In the genomic region with DNA sequence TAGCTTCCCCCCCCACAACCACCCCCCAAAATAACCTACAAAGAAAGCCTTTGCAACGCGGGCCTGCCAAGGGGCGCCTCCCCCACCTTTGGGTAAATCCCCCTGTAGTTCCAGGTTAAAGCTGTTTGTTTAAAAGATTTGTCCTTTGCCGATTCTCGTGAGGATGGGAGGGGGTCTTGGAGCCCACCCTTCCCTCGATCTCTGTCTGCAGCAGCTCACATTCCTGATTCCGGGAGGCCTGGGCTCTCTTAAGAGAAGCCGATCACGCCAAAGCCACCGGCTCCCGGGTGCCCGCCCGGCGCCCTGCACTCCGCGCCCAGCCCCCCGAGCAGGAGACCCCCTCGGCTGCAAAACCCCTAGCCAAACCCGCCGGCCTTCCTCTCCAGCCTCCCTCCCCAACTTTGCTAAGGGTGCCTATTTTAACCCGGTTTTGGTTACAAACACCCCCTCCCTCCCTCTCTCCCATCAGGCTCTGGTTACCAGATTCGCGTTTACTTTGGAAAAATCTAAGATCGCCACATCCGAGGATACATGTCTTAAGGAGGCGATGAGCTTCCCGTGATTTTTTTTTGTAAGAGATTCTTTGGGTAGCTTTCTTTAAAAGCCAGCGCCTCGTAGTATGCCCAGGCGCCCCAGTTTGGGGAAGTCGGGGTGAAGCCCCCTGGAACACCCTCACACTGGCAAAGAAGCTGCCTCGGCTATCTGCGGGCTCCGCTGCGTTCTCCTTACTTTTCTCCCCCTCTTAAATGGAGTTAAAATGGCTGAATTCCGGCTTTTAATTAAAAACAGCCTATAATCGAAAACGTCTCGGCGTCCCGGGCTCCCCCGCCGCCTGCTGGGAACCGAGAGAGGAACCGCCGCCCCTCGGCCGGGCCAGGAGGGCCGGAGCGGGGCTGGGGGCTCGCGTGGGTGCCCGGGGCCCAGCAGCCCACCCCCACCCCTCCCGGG, we compare ENCODE assay signal across 8 cellular contexts. TPM values are rescaled to one million over a fixed set of nuclear protein-coding genes. Genes with fewer than 3 reads are reported as not detected.
DNase-seq lines count a peak whose midpoint lies in the region; ATAC-seq and TF ChIP-seq lines count a peak whose summit lies in the region.

No MANE protein-coding gene starts in this region.

- peak overlapping the region; percentile 94 for H3K56ac ChIP-seq in IMR-90 (ENCODE audit: extremely low read depth, insufficient read depth, low read length)

- peak overlapping the region; percentile 84 for H4K5ac ChIP-seq in IMR-90 (ENCODE audit: low read depth, low read length)

- in situ Hi-C loops in IMR-90 (cut with MboI; ENCODE audit: low sequenced_read_pairs), result no loop called here

- 0 out of 2 replicates have a peak, but pooled peaks cover 3% of the 10 kb centered on the region for H3K9me1 ChIP-seq in IMR-90 (ENCODE audit: insufficient read depth, low read length)

- H3K9me3 ChIP-seq in IMR-90 (ENCODE audit: control insufficient read depth, insufficient read depth, low read length) (no peaks in the 10 kb centered on the region), left ventricle myocardium inferior (replicated peaks) (no peaks in the 10 kb centered on the region)

- peak overlapping the region; percentile 95 for H2BK5ac ChIP-seq in IMR-90 (ENCODE audit: low read depth, low read length, poor library complexity, severe bottlenecking)

- no peaks in the 10 kb centered on the region for H3K27me3 ChIP-seq in IMR-90 (ENCODE audit: control insufficient read depth, insufficient read depth, low read length)
- H3K27me3 ChIP-seq in left ventricle myocardium inferior (ENCODE audit: low read depth), result no peaks in the 10 kb centered on the region
- peaks cover 2% of the 10 kb centered on the region for H3K27me3 ChIP-seq in rectal smooth muscle tissue (ENCODE audit: control insufficient read depth, insufficient read depth, low read length)

- H3K4me1 ChIP-seq in IMR-90 (ENCODE audit: control insufficient read depth, insufficient read depth, low read length) (peaks cover 12% of the 10 kb centered on the region), left ventricle myocardium inferior (peaks cover 81% of the 10 kb centered on the region), rectal smooth muscle tissue (ENCODE audit: control insufficient read depth, insufficient read depth, low read length) (peaks cover 9% of the 10 kb centered on the region)

- H3K14ac ChIP-seq in IMR-90 (replicated peaks; ENCODE audit: low read depth, low read length), result peak overlapping the region; percentile 97

- H2AK5ac ChIP-seq in IMR-90 (ENCODE audit: low read depth, low read length), result peak overlapping the region; percentile 94

- dilution Hi-C loops in IMR-90 (cut with HindIII; ENCODE audit: low sequenced_read_pairs, unreplicated experiment), result no loop called here

- peak overlapping the region; percentile 7; the same call in 1 of the 3 replicates for H2BK15ac ChIP-seq in IMR-90 (ENCODE audit: low read depth, low read length)

- 0 out of 2 replicates have a peak, but pooled peaks have one; percentile 13 for TF ChIP-seq CTCF in IMR-90 (conservative IDR thresholded peaks at IDR 0.05; ENCODE audit: low read depth, low read length)
- peak; percentile 37 for TF ChIP-seq CTCF in left ventricle myocardium inferior (IDR thresholded peaks at IDR 0.05; ENCODE audit: borderline replicate concordance)

- H4K8ac ChIP-seq in IMR-90 (ENCODE audit: low read depth in 2 of 2, low read length in 2 of 2), result peak overlapping the region; percentile 70 to 81

- H3K27ac Mint-ChIP-seq in activated T-helper 2 cell treated with anti-CD3 and anti-CD28 coated beads, Interferon-gamma antibody, Interleukin-2, Interleukin-4, amounts not matched to agents 10 μg/mL and 5 μg/mL and 100 μg/mL, durations not matched to agents 14 hours and 24 hours and 36 hours, result no peak overlapping the region

- H3K4ac ChIP-seq in IMR-90 (ENCODE audit: low read depth, low read length), result peak overlapping the region; percentile 97

- POLR2A ChIA-PET in IMR-90 (lab: Charles Lee; ENCODE audit: unreplicated experiment), result interaction anchor here (0.6 to 0.9 kb wide), 2 partner anchors 8 to 14 kb away, joined by 3 read pairs; no protein-coding TSS in a partner anchor

- H2AK9ac ChIP-seq in IMR-90 (replicated peaks; ENCODE audit: low read depth, low read length, poor library complexity), result peak overlapping the region; percentile 98

- peak overlapping the region; percentile 58 for H3K4me3 Mint-ChIP-seq in activated T-helper 2 cell treated with anti-CD3 and anti-CD28 coated beads, Interferon-gamma antibody, Interleukin-2, Interleukin-4, amounts not matched to agents 10 μg/mL and 5 μg/mL and 100 μg/mL, durations not matched to agents 14 hours and 24 hours and 36 hours (ENCODE audit: low read depth)

- ATAC-seq in IMR-90 (ENCODE audit: low read depth) (no peak), esophagus mucosa (no peak), GM18520 (IDR thresholded peaks at IDR 0.05; ENCODE audit: unreplicated experiment) (no peak)

- H3K36me3 ChIP-seq in IMR-90 (ENCODE audit: control insufficient read depth, insufficient read depth, low read length) (peaks cover 10% of the 10 kb centered on the region; the same call in 1 of the 2 replicates), left ventricle myocardium inferior (no peaks in the 10 kb centered on the region), rectal smooth muscle tissue (ENCODE audit: control insufficient read depth, insufficient read depth, low read length) (no peaks in the 10 kb centered on the region)

- no peak for TF ChIP-seq RAD21 in IMR-90 (IDR thresholded peaks at IDR 0.05; ENCODE audit: low read length)

- peak; percentile 63 for DNase-seq in COLO668 (lab: John Stamatoyannopoulos, UW; ENCODE audit: unreplicated experiment)
- peak; percentile 24 for DNase-seq in IMR-90
- DNase-seq in activated T-helper 2 cell treated with anti-CD3 and anti-CD28 coated beads, Interferon-gamma antibody, Interleukin-2, Interleukin-4, amounts not matched to agents 10 μg/mL and 5 μg/mL and 100 μg/mL, durations not matched to agents 14 hours and 24 hours and 36 hours (ENCODE audit: low spot score), result no peak
- peak; percentile 26 for DNase-seq in left ventricle myocardium inferior
- no peak for DNase-seq in NCI-H1436 treated with DMSO at 0.1 percent for 48 hours (lab: John Stamatoyannopoulos, UW)

- peak overlapping the region; percentile 19 for H2AFZ ChIP-seq in IMR-90 (replicated peaks; ENCODE audit: low read length, poor library complexity)

- BruUV-seq in IMR-90 (replicated peaks; lab: Mats Ljungman, UMichigan), result no TSS peak

- WGBS in IMR-90 (ENCODE audit: extremely low coverage in 2 of 2, insufficient read length in 1 of 2), 2 experiments, result 0% methylated on average over 15 of the region's 54 CpGs; no CpG with 5 or more reads in 1 of the 2 experiments

- H4K91ac ChIP-seq in IMR-90 (ENCODE audit: insufficient read depth, low read depth, low read length), result peak overlapping the region; percentile 95

- H2BK120ac ChIP-seq in IMR-90 (ENCODE audit: low read depth, low read length), result peak overlapping the region; percentile 81

- H3K23ac ChIP-seq in IMR-90 (ENCODE audit: low read depth, low read length), result peak overlapping the region; percentile 98

- H3K4me2 ChIP-seq in IMR-90 (ENCODE audit: low read depth, low read length), result peak overlapping the region; percentile 75

- intact Hi-C loops in IMR-90 (cut with micrococcal nuclease), result no loop called here
- intact Hi-C loops in activated T-helper 2 cell treated with anti-CD3 and anti-CD28 coated beads, Interferon-gamma antibody, Interleukin-2, Interleukin-4, amounts not matched to agents 10 μg/mL and 5 μg/mL and 100 μg/mL, durations not matched to agents 14 hours and 24 hours and 36 hours (cut with micrococcal nuclease), result no loop called here
- intact Hi-C loops in left ventricle myocardium inferior (cut with micrococcal nuclease), result no loop called here

- CTCF ChIA-PET in IMR-90 (lab: Yijun Ruan, JAX), result interaction anchor here (0.9 to 1.0 kb wide), 2 partner anchors 28 to 56 kb away, joined by 3 read pairs; no protein-coding TSS in a partner anchor

- TF ChIP-seq POLR2A in IMR-90 (IDR thresholded peaks at IDR 0.05; ENCODE audit: low read depth, low read length), result no peak

- H3K9me3 Mint-ChIP-seq in activated T-helper 2 cell treated with anti-CD3 and anti-CD28 coated beads, Interferon-gamma antibody, Interleukin-2, Interleukin-4, amounts not matched to agents 10 μg/mL and 5 μg/mL and 100 μg/mL, durations not matched to agents 14 hours and 24 hours and 36 hours, result no peaks in the 10 kb centered on the region

- H3K27ac ChIP-seq in IMR-90 (ENCODE audit: insufficient read depth, low read length) (peak overlapping the region; percentile 99), left ventricle myocardium inferior (replicated peaks) (peak overlapping the region; percentile 100), rectal smooth muscle tissue (ENCODE audit: low read depth, low read length) (peak overlapping the region; percentile 96)

- H3K9ac ChIP-seq in IMR-90 (ENCODE audit: low read depth, low read length) (peak overlapping the region; percentile 99), rectal smooth muscle tissue (ENCODE audit: low read length) (peak overlapping the region; percentile 82)

- no peaks in the 10 kb centered on the region for H3K36me3 Mint-ChIP-seq in activated T-helper 2 cell treated with anti-CD3 and anti-CD28 coated beads, Interferon-gamma antibody, Interleukin-2, Interleukin-4, amounts not matched to agents 10 μg/mL and 5 μg/mL and 100 μg/mL, durations not matched to agents 14 hours and 24 hours and 36 hours (ENCODE audit: low read depth)

- peaks cover 55% of the 10 kb centered on the region for H3K27me3 Mint-ChIP-seq in activated T-helper 2 cell treated with anti-CD3 and anti-CD28 coated beads, Interferon-gamma antibody, Interleukin-2, Interleukin-4, amounts not matched to agents 10 μg/mL and 5 μg/mL and 100 μg/mL, durations not matched to agents 14 hours and 24 hours and 36 hours (ENCODE audit: low read depth)

- H3K4me3 ChIP-seq in IMR-90 (ENCODE audit: insufficient read depth, low read depth, low read length) (peak overlapping the region; percentile 86), left ventricle myocardium inferior (peak overlapping the region; percentile 100), rectal smooth muscle tissue (ENCODE audit: low read length) (peak overlapping the region; percentile 76)

- peaks cover 11% of the 10 kb centered on the region for H3K4me1 Mint-ChIP-seq in activated T-helper 2 cell treated with anti-CD3 and anti-CD28 coated beads, Interferon-gamma antibody, Interleukin-2, Interleukin-4, amounts not matched to agents 10 μg/mL and 5 μg/mL and 100 μg/mL, durations not matched to agents 14 hours and 24 hours and 36 hours (ENCODE audit: low read depth)

- peaks cover 19% of the 10 kb centered on the region for H4K20me1 ChIP-seq in IMR-90 (ENCODE audit: insufficient read depth, low read length)

- H2BK20ac ChIP-seq in IMR-90 (ENCODE audit: low read depth, low read length), result peak overlapping the region; percentile 43; the same call in 1 of the 2 replicates

- H3K18ac ChIP-seq in IMR-90 (ENCODE audit: low read depth, low read length), result peak overlapping the region; percentile 92

- peaks cover 0 to 15% of the 10 kb centered on the region in 2 experiments; a peak in 2 of 4 replicates for H3K79me1 ChIP-seq in IMR-90 (ENCODE audit: low read depth in 1 of 2, low read length in 2 of 2)

RNA-seq across cellular contexts. Expression of a gene that starts 1.0 kb away (rescaled TPM):
- total RNA-seq in IMR-90 (2012; rRNA removed) (4.7 and 5.3 TPM in 2 replicates), left ventricle myocardium inferior (27.7 TPM), esophagus mucosa (26.2 TPM)
- polyA plus RNA-seq in IMR-90 (2012; rRNA removed), result 29.6 and 37.9 TPM in 2 replicates
- 37.7 and 43.0 TPM in 2 replicates for polyA plus RNA-seq in IMR-90 (2012; cell fraction: cytosol; rRNA removed)
- polyA plus RNA-seq in IMR-90 (2012; cell fraction: nucleus; rRNA removed; ENCODE audit: low replicate concordance), result 64.3 and 93.3 TPM in 2 replicates
- total RNA-seq in activated T-helper 2 cell treated with anti-CD3 and anti-CD28 coated beads, Interferon-gamma antibody, Interleukin-2, Interleukin-4, amounts not matched to agents 10 μg/mL and 5 μg/mL and 100 μg/mL, durations not matched to agents 14 hours and 24 hours and 36 hours, result 47.3 and 52.7 TPM in 2 replicates

Comparison
In these comparisons a context has a peak if more than half of its experiments do, and no peak if none do; other contexts are left out.
1. DNase-seq: peak in COLO668 (single experiment), IMR-90 (single experiment) and left ventricle myocardium inferior (single experiment); none in activated T-helper 2 cell treated with anti-CD3 and anti-CD28 coated beads, Interferon-gamma antibody, Interleukin-2, Interleukin-4, amounts not matched to agents 10 μg/mL and 5 μg/mL and 100 μg/mL, durations not matched to agents 14 hours and 24 hours and 36 hours (single experiment) and NCI-H1436 treated with DMSO at 0.1 percent for 48 hours (single experiment).
2. Peak in every context shown above with its lines, with median percentiles within 50 percentile points of each other: H3K27ac ChIP-seq and H3K4me3 ChIP-seq.